ENCODE assay signal across 20 cellular contexts in genomic region chr7:117605712-117606111, GRCh38.
A peak's percentile ranks its signal among the peaks of the same experiment; 100 is the strongest.
DNase-seq lines count a peak whose midpoint lies in the region; ATAC-seq, FAIRE-seq and TF ChIP-seq lines count a peak whose summit lies in the region.
"Had no signal": no experiment of that assay in that cellular context is flagged by ENCODE, and none has a peak within 500 bp of the region (broad histone marks: within the 10 kb centered on the region; RNA-seq: fewer than 3 reads in every experiment).

No MANE protein-coding gene starts in this region.

- ATAC-seq in A549 (peak in 1 of 2 experiments; percentile 62; a peak in 2 of 6 replicates), left colon (peak; percentile 69), pancreas (peak; percentile 60 to 82 (median 70)), HG03135 (IDR thresholded peaks at IDR 0.05; ENCODE audit: unreplicated experiment) (no peak)

- peak; percentile 73 to 74; a peak in 3 of 5 replicates for TF ChIP-seq EP300 in A549 (IDR thresholded peaks at IDR 0.05)

- no peak for TF ChIP-seq CTCF in A549 (IDR thresholded peaks at IDR 0.05)
- TF ChIP-seq CTCF in LNCaP clone FGC (IDR thresholded peaks at IDR 0.05; ENCODE audit: control insufficient read depth, extremely low read depth, insufficient read depth), result no peak
- TF ChIP-seq CTCF in pancreas (IDR thresholded peaks at IDR 0.05), result no peak
- no peak for TF ChIP-seq CTCF in GM13976 (IDR thresholded peaks at IDR 0.05; ENCODE audit: borderline replicate concordance, control extremely low read depth, extremely low read depth, insufficient read depth, missing control alignments)

- H3K4me3 ChIP-seq in A549 (no peak overlapping the region), LNCaP clone FGC (ENCODE audit: low read depth, low read length) (no peak overlapping the region), pancreas (no peak overlapping the region)

- H3K27ac ChIP-seq in A549 (peak overlapping the region; percentile 59 to 71; a peak in 5 of 6 replicates), pancreas (peak overlapping the region in 2 of 4 donors; percentile 24 to 44)

- H3K9me3 ChIP-seq in A549, result no peaks in the 10 kb centered on the region; the same call in 2 of the 3 replicates
- no peaks in the 10 kb centered on the region for H3K9me3 ChIP-seq in pancreas

- peaks cover 40% of the 10 kb centered on the region for H3K4me1 ChIP-seq in A549
- peaks cover 0 to 21% (median 16%) of the 10 kb centered on the region in 3 donors for H3K4me1 ChIP-seq in pancreas

- H3K4me2 ChIP-seq in A549, result peak overlapping the region; percentile 60

- TF ChIP-seq RAD21 in A549 (conservative IDR thresholded peaks at IDR 0.05 in 1 of 2, IDR thresholded peaks at IDR 0.05 in 1 of 2), result no peak; a peak in 1 of 5 replicates

- POLR2A ChIA-PET in A549 (lab: Yijun Ruan, JAX), result no interaction called here

- intact Hi-C loops in left colon (cut with DNase I, micrococcal nuclease), result no loop called here
- intact Hi-C loops in pancreas (cut with DNase I), result no loop called here

- no peaks in the 10 kb centered on the region for H3K27me3 ChIP-seq in pancreas

- DNase-seq in A549 (ENCODE audit: low read depth in 1 of 2, low spot score in 1 of 2) (peak in 1 of 2 experiments; percentile 37), LNCaP clone FGC (ENCODE audit: low read depth) (peak; percentile 56), left colon (no peak), pancreas (no peak), GM13976 (ENCODE audit: low spot score) (no peak), occipital lobe (lab: John Stamatoyannopoulos, UW) (no peak)
- DNase-seq: 8988T; ACHN; C1 segment of cervical spinal cord; CD4-positive, alpha-beta T cell; DMS153; DMS79 treated with DMSO at 0.1 percent for 48 hours; EL; GOT3; H9; KG1 had no signal

- no peak for TF ChIP-seq POLR2A in A549 (IDR thresholded peaks at IDR 0.05; ENCODE audit: low read length)

- peaks cover 0 to 19% (median 0%) of the 10 kb centered on the region in 3 donors for H3K36me3 ChIP-seq in pancreas

- in situ Hi-C loops in GM13976 (cut with MboI; ENCODE audit: low sequenced_read_pairs, unreplicated experiment), result no loop called here

- CTCF ChIA-PET in A549 (lab: Yijun Ruan, JAX), result interaction anchor here (1.2 kb wide), 1 partner anchor 110 kb away, joined by 4 read pairs; no protein-coding TSS in a partner anchor

- no peak for FAIRE-seq in A549 (lab: Jason Lieb, UNC)
- no peak for FAIRE-seq in pancreas (lab: Jason Lieb, UNC)
- FAIRE-seq: D721Med, G401.6, GM12891 had no signal

TF ChIP-seq in A549, 52 proteins besides CTCF, POLR2A, EP300 and RAD21 (continues in another document):
- TF ChIP-seq JUNB (IDR thresholded peaks at IDR 0.05), result peak; percentile 58
- no peak for TF ChIP-seq MAZ (IDR thresholded peaks at IDR 0.05; ENCODE audit: borderline replicate concordance, low read depth, low read length)
- no peak for TF ChIP-seq POLR2AphosphoS2 (conservative IDR thresholded peaks at IDR 0.05; ENCODE audit: low read length)
- no peak for TF ChIP-seq ZFP36 (IDR thresholded peaks at IDR 0.05; ENCODE audit: borderline replicate concordance, partially characterized antibody)
- no peak for TF ChIP-seq FOSB (CRISPR knock-in tag; IDR thresholded peaks at IDR 0.05)
- no peak for TF ChIP-seq NFE2L2 (conservative IDR thresholded peaks at IDR 0.05; ENCODE audit: low read length)
- TF ChIP-seq CBX2 (IDR thresholded peaks at IDR 0.05; ENCODE audit: borderline replicate concordance, low read depth), result no peak
- TF ChIP-seq E2F6 (IDR thresholded peaks at IDR 0.05; ENCODE audit: borderline replicate concordance, low read depth), result no peak
- no peak for TF ChIP-seq RFX5 (IDR thresholded peaks at IDR 0.05)
- no peak for TF ChIP-seq TP53 (CRISPR knock-in tag; IDR thresholded peaks at IDR 0.05)
- TF ChIP-seq CEBPB (IDR thresholded peaks at IDR 0.05), result peak; percentile 29 to 63; a peak in 1 of 4 replicates
- 0 out of 2 replicates have a peak, but pooled peaks have one; percentile 16 for TF ChIP-seq HES2 (IDR thresholded peaks at IDR 0.05)
- TF ChIP-seq SMC3 (IDR thresholded peaks at IDR 0.05), result peak; percentile 14; the same call in 1 of the 3 replicates
- peak; percentile 87 for TF ChIP-seq GATA3 (IDR thresholded peaks at IDR 0.05; ENCODE audit: borderline replicate concordance)
- TF ChIP-seq MAX (IDR thresholded peaks at IDR 0.05), result peak; percentile 28; the same call in 1 of the 2 replicates
- TF ChIP-seq FOXS1 (CRISPR knock-in tag; IDR thresholded peaks at IDR 0.05), result no peak
- TF ChIP-seq HOXB5 (CRISPR knock-in tag; IDR thresholded peaks at IDR 0.05), result no peak
- no peak for TF ChIP-seq NPAS2 (CRISPR knock-in tag; IDR thresholded peaks at IDR 0.05; ENCODE audit: borderline replicate concordance)
- no peak for TF ChIP-seq RARB (CRISPR knock-in tag; IDR thresholded peaks at IDR 0.05)
- TF ChIP-seq ZC3H11A (IDR thresholded peaks at IDR 0.05), result no peak
- no peak for TF ChIP-seq MAFK (IDR thresholded peaks at IDR 0.05; ENCODE audit: partially characterized antibody)
- no peak for TF ChIP-seq KDM5A (IDR thresholded peaks at IDR 0.05)
- TF ChIP-seq HDAC2 (IDR thresholded peaks at IDR 0.05), result no peak
- no peak for TF ChIP-seq EHF (CRISPR knock-in tag; IDR thresholded peaks at IDR 0.05)
- TF ChIP-seq CBX8 (IDR thresholded peaks at IDR 0.05), result no peak
- TF ChIP-seq FOSL2 (IDR thresholded peaks at IDR 0.05), result no peak
- TF ChIP-seq FOSL2 (CRISPR knock-in tag; IDR thresholded peaks at IDR 0.05), result peak; percentile 37; the same call in 1 of the 2 replicates
- TF ChIP-seq CHD2 (IDR thresholded peaks at IDR 0.05; ENCODE audit: low read length, partially characterized antibody), result no peak
- TF ChIP-seq JUN (IDR thresholded peaks at IDR 0.05), result 0 out of 5 replicates have a peak, but pooled peaks of 1 of the 2 experiments have one; percentile 30
- no peak for TF ChIP-seq ESRRA (IDR thresholded peaks at IDR 0.05; ENCODE audit: borderline replicate concordance, low read length)
- TF ChIP-seq EHMT2 (IDR thresholded peaks at IDR 0.05; ENCODE audit: low read depth), result no peak
- TF ChIP-seq MYC (IDR thresholded peaks at IDR 0.05; ENCODE audit: borderline replicate concordance, low read length), result no peak
- no peak for TF ChIP-seq HEYL (CRISPR knock-in tag; IDR thresholded peaks at IDR 0.05)
- TF ChIP-seq HOXB13 (CRISPR knock-in tag; IDR thresholded peaks at IDR 0.05; ENCODE audit: low read depth), result no peak
- TF ChIP-seq, protein P1, sequence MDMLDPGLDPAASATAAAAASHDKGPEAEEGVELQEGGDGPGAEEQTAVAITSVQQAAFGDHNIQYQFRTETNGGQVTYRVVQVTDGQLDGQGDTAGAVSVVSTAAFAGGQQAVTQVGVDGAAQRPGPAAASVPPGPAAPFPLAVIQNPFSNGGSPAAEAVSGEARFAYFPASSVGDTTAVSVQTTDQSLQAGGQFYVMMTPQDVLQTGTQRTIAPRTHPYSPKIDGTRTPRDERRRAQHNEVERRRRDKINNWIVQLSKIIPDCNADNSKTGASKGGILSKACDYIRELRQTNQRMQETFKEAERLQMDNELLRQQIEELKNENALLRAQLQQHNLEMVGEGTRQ (IDR thresholded peaks at IDR 0.05), result no peak
- TF ChIP-seq, protein P2, sequence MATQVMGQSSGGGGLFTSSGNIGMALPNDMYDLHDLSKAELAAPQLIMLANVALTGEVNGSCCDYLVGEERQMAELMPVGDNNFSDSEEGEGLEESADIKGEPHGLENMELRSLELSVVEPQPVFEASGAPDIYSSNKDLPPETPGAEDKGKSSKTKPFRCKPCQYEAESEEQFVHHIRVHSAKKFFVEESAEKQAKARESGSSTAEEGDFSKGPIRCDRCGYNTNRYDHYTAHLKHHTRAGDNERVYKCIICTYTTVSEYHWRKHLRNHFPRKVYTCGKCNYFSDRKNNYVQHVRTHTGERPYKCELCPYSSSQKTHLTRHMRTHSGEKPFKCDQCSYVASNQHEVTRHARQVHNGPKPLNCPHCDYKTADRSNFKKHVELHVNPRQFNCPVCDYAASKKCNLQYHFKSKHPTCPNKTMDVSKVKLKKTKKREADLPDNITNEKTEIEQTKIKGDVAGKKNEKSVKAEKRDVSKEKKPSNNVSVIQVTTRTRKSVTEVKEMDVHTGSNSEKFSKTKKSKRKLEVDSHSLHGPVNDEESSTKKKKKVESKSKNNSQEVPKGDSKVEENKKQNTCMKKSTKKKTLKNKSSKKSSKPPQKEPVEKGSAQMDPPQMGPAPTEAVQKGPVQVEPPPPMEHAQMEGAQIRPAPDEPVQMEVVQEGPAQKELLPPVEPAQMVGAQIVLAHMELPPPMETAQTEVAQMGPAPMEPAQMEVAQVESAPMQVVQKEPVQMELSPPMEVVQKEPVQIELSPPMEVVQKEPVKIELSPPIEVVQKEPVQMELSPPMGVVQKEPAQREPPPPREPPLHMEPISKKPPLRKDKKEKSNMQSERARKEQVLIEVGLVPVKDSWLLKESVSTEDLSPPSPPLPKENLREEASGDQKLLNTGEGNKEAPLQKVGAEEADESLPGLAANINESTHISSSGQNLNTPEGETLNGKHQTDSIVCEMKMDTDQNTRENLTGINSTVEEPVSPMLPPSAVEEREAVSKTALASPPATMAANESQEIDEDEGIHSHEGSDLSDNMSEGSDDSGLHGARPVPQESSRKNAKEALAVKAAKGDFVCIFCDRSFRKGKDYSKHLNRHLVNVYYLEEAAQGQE (IDR thresholded peaks at IDR 0.05), result no peak
